In the genomic region with DNA sequence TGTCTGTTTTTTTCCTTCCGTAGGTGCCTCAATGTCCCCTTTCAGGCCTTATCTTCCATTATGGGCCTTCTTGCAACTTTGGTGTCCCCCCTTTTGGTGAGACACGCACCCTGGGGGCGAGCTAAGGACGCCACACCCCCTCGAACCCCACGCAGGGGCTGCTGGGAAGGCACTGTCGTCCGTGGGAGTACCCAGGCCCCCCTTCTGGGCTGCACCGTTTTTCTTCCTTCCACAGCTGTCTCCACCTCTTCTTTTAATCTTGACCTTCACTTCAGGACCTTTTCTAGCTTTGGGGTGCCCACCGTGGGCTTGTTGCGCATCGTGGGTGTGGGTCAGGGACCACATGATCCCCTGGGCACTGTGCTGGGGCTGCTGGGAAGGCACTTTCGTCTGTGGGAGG, we compare ENCODE assay signal across 20 cellular contexts.
DNase-seq lines count a peak whose midpoint lies in the region; ATAC-seq and TF ChIP-seq lines count a peak whose summit lies in the region.
"Had no signal": no experiment of that assay in that cellular context is flagged by ENCODE, and none has a peak within 500 bp of the region (broad histone marks: within the 10 kb centered on the region; RNA-seq: fewer than 3 reads in every experiment).

No MANE protein-coding gene starts in this region.

- intact Hi-C loops in left ventricle myocardium superior (cut with micrococcal nuclease), result no loop called here
- intact Hi-C loops in Right ventricle myocardium superior (cut with DNase I), result no loop called here
- intact Hi-C loops in posterior cingulate gyrus (cut with DNase I), result no loop called here

- H3K4me3 Mint-ChIP-seq in activated CD8-positive, alpha-beta memory T cell treated with anti-CD3 and anti-CD28 coated beads, Interleukin-2, amount 10 ng/mL, durations not matched to agents 7 days and 5 days, result no peak overlapping the region
- no peak overlapping the region for H3K4me3 Mint-ChIP-seq in chondrocyte (ENCODE audit: unreplicated experiment)
- H3K4me3 Mint-ChIP-seq: B cell had no signal

- H3K9me3 Mint-ChIP-seq in activated CD8-positive, alpha-beta memory T cell treated with anti-CD3 and anti-CD28 coated beads, Interleukin-2, amount 10 ng/mL, durations not matched to agents 7 days and 5 days (ENCODE audit: low read depth), result peaks cover 14% of the 10 kb centered on the region
- peaks cover 35% of the 10 kb centered on the region for H3K9me3 Mint-ChIP-seq in chondrocyte (ENCODE audit: low read depth)

- peak; percentile 1 for DNase-seq in activated CD8-positive, alpha-beta memory T cell treated with anti-CD3 and anti-CD28 coated beads, Interleukin-2, amount 50 U/mL, for 4 hours
- DNase-seq in activated CD8-positive, alpha-beta memory T cell treated with anti-CD3 and anti-CD28 coated beads, Interleukin-2, amount 10 ng/mL, durations not matched to agents 7 days and 5 days, result no peak
- DNase-seq in left ventricle myocardium superior, result peak; percentile 18
- no peak for DNase-seq in Right ventricle myocardium superior
- DNase-seq in chondrocyte (ENCODE audit: low spot score), result peak; percentile 65
- DNase-seq in posterior cingulate gyrus, result peak in 8 of 10 donors; percentile 1 to 61 (median 5)
- DNase-seq in dermis blood vessel endothelial cell, result no peak
- DNase-seq: Calu3, DND-41, Karpas-422, NCI-H1092, NCI-H1417 treated with DMSO at 0.1 percent for 48 hours, NCI-H187, NCI-H2081 treated with DMSO at 0.1 percent for 48 hours, NCI-H2171, NCI-H345, NCI-H510A treated with DMSO at 0.1 percent for 48 hours, NCI-H774 had no signal

- CTCF ChIA-PET in activated CD8-positive, alpha-beta memory T cell treated with anti-CD3 and anti-CD28 coated beads, Interleukin-2, amount 10 ng/mL, durations not matched to agents 7 days and 5 days (lab: Charles Lee), result no interaction called here

- H3K27ac Mint-ChIP-seq in activated CD8-positive, alpha-beta memory T cell treated with anti-CD3 and anti-CD28 coated beads, Interleukin-2, amount 10 ng/mL, durations not matched to agents 7 days and 5 days, result no peak overlapping the region
- H3K27ac Mint-ChIP-seq in chondrocyte (ENCODE audit: unreplicated experiment), result no peak overlapping the region
- H3K27ac Mint-ChIP-seq: B cell had no signal

- no peaks in the 10 kb centered on the region for H3K27me3 Mint-ChIP-seq in activated CD8-positive, alpha-beta memory T cell treated with anti-CD3 and anti-CD28 coated beads, Interleukin-2, amount 10 ng/mL, durations not matched to agents 7 days and 5 days
- H3K27me3 Mint-ChIP-seq in chondrocyte (ENCODE audit: low read depth), result no peaks in the 10 kb centered on the region
- H3K27me3 Mint-ChIP-seq: B cell had no signal

- H3K4me1 Mint-ChIP-seq in activated CD8-positive, alpha-beta memory T cell treated with anti-CD3 and anti-CD28 coated beads, Interleukin-2, amount 10 ng/mL, durations not matched to agents 7 days and 5 days, result no peaks in the 10 kb centered on the region
- H3K4me1 Mint-ChIP-seq in chondrocyte (ENCODE audit: low read depth), result no peaks in the 10 kb centered on the region
- H3K4me1 Mint-ChIP-seq: B cell had no signal

- no peak for ATAC-seq in activated CD8-positive, alpha-beta memory T cell treated with anti-CD3 and anti-CD28 coated beads, Interleukin-2, amount 10 ng/mL, durations not matched to agents 7 days and 5 days
- ATAC-seq in left ventricle myocardium superior (no peak), Right ventricle myocardium superior (ENCODE audit: poor library complexity) (no peak), GM21360 (IDR thresholded peaks at IDR 0.05; ENCODE audit: unreplicated experiment) (no peak)

- H3K36me3 Mint-ChIP-seq in activated CD8-positive, alpha-beta memory T cell treated with anti-CD3 and anti-CD28 coated beads, Interleukin-2, amount 10 ng/mL, durations not matched to agents 7 days and 5 days, result no peaks in the 10 kb centered on the region
- H3K36me3 Mint-ChIP-seq in chondrocyte (ENCODE audit: low read depth), result peaks cover 2% of the 10 kb centered on the region

- no peak for TF ChIP-seq CTCF in chondrocyte (IDR thresholded peaks at IDR 0.05)

Comparison
In these comparisons a context has a peak if more than half of its experiments do, and no peak if none do; other contexts are left out.
1. DNase-seq: peak in activated CD8-positive, alpha-beta memory T cell treated with anti-CD3 and anti-CD28 coated beads, Interleukin-2, amount 50 U/mL, for 4 hours (single experiment), left ventricle myocardium superior (single experiment), chondrocyte (single experiment) and posterior cingulate gyrus (8 of 10); none in activated CD8-positive, alpha-beta memory T cell treated with anti-CD3 and anti-CD28 coated beads, Interleukin-2, amount 10 ng/mL, durations not matched to agents 7 days and 5 days (single experiment), Right ventricle myocardium superior (single experiment) and dermis blood vessel endothelial cell (single experiment).